In the genomic region with DNA sequence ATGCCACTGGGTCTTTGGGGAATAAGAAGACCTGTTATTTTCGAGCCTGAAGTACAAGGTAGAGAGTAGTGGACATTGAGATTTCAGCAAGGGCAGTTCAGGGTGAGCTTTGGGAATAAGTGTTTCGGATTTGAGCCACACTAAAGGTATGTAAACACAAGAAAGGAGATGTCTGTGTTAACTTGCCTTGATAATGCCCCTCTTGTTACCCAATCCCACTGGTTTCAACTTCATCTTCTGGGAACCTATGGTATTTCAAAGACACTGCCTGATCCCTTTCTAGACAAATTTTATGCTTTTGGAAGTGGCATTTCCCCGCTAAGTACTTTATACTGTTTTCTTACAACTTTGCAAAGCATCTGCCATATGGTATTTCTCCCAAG, we compare ENCODE assay signal across 14 cellular contexts.
DNase-seq lines count a peak whose midpoint lies in the region; ATAC-seq and TF ChIP-seq lines count a peak whose summit lies in the region.
"Had no signal": no experiment of that assay in that cellular context is flagged by ENCODE, and none has a peak within 500 bp of the region (broad histone marks: within the 10 kb centered on the region; RNA-seq: fewer than 3 reads in every experiment).

No MANE protein-coding gene starts in this region.

- H3K4me1 Mint-ChIP-seq in T-helper 1 cell treated with Interleukin-12 subunit alpha and Interleukin-12 subunit beta and Interleukin-4 antibody, amounts not matched to agents 30 μg/mL and 1 μg/mL, for 36 hours (ENCODE audit: low read depth), result peaks cover 12% of the 10 kb centered on the region
- H3K4me1 Mint-ChIP-seq in activated CD8-positive, alpha-beta memory T cell treated with anti-CD3 and anti-CD28 coated beads, Interleukin-2, amount 10 ng/mL, durations not matched to agents 7 days and 5 days, result peaks cover 8% of the 10 kb centered on the region

- H3K36me3 ChIP-seq in PC-3 (ENCODE audit: low read depth, low read length) (no peaks in the 10 kb centered on the region), esophagus muscularis mucosa (no peaks in the 10 kb centered on the region), sigmoid colon (no peaks in the 10 kb centered on the region)

- H3K9ac ChIP-seq in PC-3 (ENCODE audit: low read length), result peak overlapping the region; percentile 61

- peak overlapping the region; percentile 76 for H3K4me2 ChIP-seq in PC-3 (ENCODE audit: low read length)

- H2AFZ ChIP-seq in PC-3 (ENCODE audit: low read length), result 0 out of 2 replicates have a peak overlapping the region, but pooled peaks have one; percentile 9

- no TSS peak for BruUV-seq in PC-3 (replicated peaks; lab: Mats Ljungman, UMichigan)

- no peak for TF ChIP-seq POLR2A in esophagus muscularis mucosa (IDR thresholded peaks at IDR 0.05; ENCODE audit: low read depth)
- no peak for TF ChIP-seq POLR2A in sigmoid colon (IDR thresholded peaks at IDR 0.05)

- POLR2A ChIA-PET in PC-3 (lab: Charles Lee; ENCODE audit: unreplicated experiment), result no interaction called here

- no peaks in the 10 kb centered on the region for H3K9me3 ChIP-seq in PC-3 (ENCODE audit: low read length)
- no peaks in the 10 kb centered on the region for H3K9me3 ChIP-seq in esophagus muscularis mucosa
- H3K9me3 ChIP-seq in sigmoid colon, result no peaks in the 10 kb centered on the region
- H3K9me3 ChIP-seq: Caco-2 had no signal

- H3K4me3 ChIP-seq in PC-3 (ENCODE audit: low read length), result peak overlapping the region; percentile 24; the same call in 1 of the 2 replicates
- no peak overlapping the region for H3K4me3 ChIP-seq in esophagus muscularis mucosa
- H3K4me3 ChIP-seq in sigmoid colon, result no peak overlapping the region

- no peak overlapping the region for H3K4me3 Mint-ChIP-seq in T-helper 1 cell treated with Interleukin-12 subunit alpha and Interleukin-12 subunit beta and Interleukin-4 antibody, amounts not matched to agents 30 μg/mL and 1 μg/mL, for 36 hours
- no peak overlapping the region for H3K4me3 Mint-ChIP-seq in activated CD8-positive, alpha-beta memory T cell treated with anti-CD3 and anti-CD28 coated beads, Interleukin-2, amount 10 ng/mL, durations not matched to agents 7 days and 5 days
- H3K4me3 Mint-ChIP-seq: activated CD4-positive, alpha-beta memory T cell treated with anti-CD3 and anti-CD28 coated beads, Interleukin-2, amount 10 ng/mL, durations not matched to agents 7 days and 5 days; dendritic cell treated with granulocyte-macrophage colony-stimulating factor and Interleukin-4, amounts not matched to agents 40 ng/mL and 50 ng/mL, for 4 days had no signal

- no peaks in the 10 kb centered on the region for H3K9me2 ChIP-seq in PC-3 (replicated peaks; ENCODE audit: low read length)

- H3K27me3 ChIP-seq in PC-3 (ENCODE audit: low read length) (no peaks in the 10 kb centered on the region), esophagus muscularis mucosa (no peaks in the 10 kb centered on the region), sigmoid colon (no peaks in the 10 kb centered on the region)

- H3K27ac Mint-ChIP-seq in T-helper 1 cell treated with Interleukin-12 subunit alpha and Interleukin-12 subunit beta and Interleukin-4 antibody, amounts not matched to agents 30 μg/mL and 1 μg/mL, for 36 hours, result peak overlapping the region; percentile 31
- no peak overlapping the region for H3K27ac Mint-ChIP-seq in activated CD8-positive, alpha-beta memory T cell treated with anti-CD3 and anti-CD28 coated beads, Interleukin-2, amount 10 ng/mL, durations not matched to agents 7 days and 5 days
- H3K27ac Mint-ChIP-seq: activated CD4-positive, alpha-beta memory T cell treated with anti-CD3 and anti-CD28 coated beads, Interleukin-2, amount 10 ng/mL, durations not matched to agents 7 days and 5 days; dendritic cell treated with granulocyte-macrophage colony-stimulating factor and Interleukin-4, amounts not matched to agents 40 ng/mL and 50 ng/mL, for 4 days had no signal

- intact Hi-C loops in PC-3 (cut with micrococcal nuclease) (loop anchor here (1.0 kb wide), 1 partner anchor 17 kb away; no protein-coding TSS in a partner anchor), esophagus muscularis mucosa (cut with DNase I) (loop anchor here (5.0 kb wide), 1 partner anchor 88 kb away; no protein-coding TSS in a partner anchor), sigmoid colon (cut with DNase I) (loop anchor here (5.0 kb wide), 1 partner anchor 63 kb away; no protein-coding TSS in a partner anchor)

- DNase-seq in T-helper 1 cell, result no peak
- DNase-seq in PC-3, result no peak
- DNase-seq in esophagus muscularis mucosa (ENCODE audit: extremely low spot score), result no peak
- no peak for DNase-seq in sigmoid colon
- no peak for DNase-seq in activated effector memory CD4-positive, alpha-beta T cell treated with anti-CD3 and anti-CD28 coated beads, Interleukin-2, amount 50 U/mL, for 16 hours
- DNase-seq in activated CD8-positive, alpha-beta memory T cell treated with anti-CD3 and anti-CD28 coated beads, Interleukin-2, amount 10 ng/mL, durations not matched to agents 7 days and 5 days, result no peak
- DNase-seq: Caco-2, GDM1, Karpas-422, NCI-H146 had no signal

- H3K36me3 Mint-ChIP-seq in T-helper 1 cell treated with Interleukin-12 subunit alpha and Interleukin-12 subunit beta and Interleukin-4 antibody, amounts not matched to agents 30 μg/mL and 1 μg/mL, for 36 hours (ENCODE audit: low read depth), result no peaks in the 10 kb centered on the region
- no peaks in the 10 kb centered on the region for H3K36me3 Mint-ChIP-seq in activated CD8-positive, alpha-beta memory T cell treated with anti-CD3 and anti-CD28 coated beads, Interleukin-2, amount 10 ng/mL, durations not matched to agents 7 days and 5 days

- no peaks in the 10 kb centered on the region for H3K27me3 Mint-ChIP-seq in T-helper 1 cell treated with Interleukin-12 subunit alpha and Interleukin-12 subunit beta and Interleukin-4 antibody, amounts not matched to agents 30 μg/mL and 1 μg/mL, for 36 hours (ENCODE audit: low read depth)
- peaks cover 3% of the 10 kb centered on the region for H3K27me3 Mint-ChIP-seq in activated CD8-positive, alpha-beta memory T cell treated with anti-CD3 and anti-CD28 coated beads, Interleukin-2, amount 10 ng/mL, durations not matched to agents 7 days and 5 days
- H3K27me3 Mint-ChIP-seq: activated CD4-positive, alpha-beta memory T cell treated with anti-CD3 and anti-CD28 coated beads, Interleukin-2, amount 10 ng/mL, durations not matched to agents 7 days and 5 days; dendritic cell treated with granulocyte-macrophage colony-stimulating factor and Interleukin-4, amounts not matched to agents 40 ng/mL and 50 ng/mL, for 4 days had no signal

- peak overlapping the region; percentile 84 for H3K27ac ChIP-seq in PC-3 (ENCODE audit: low read length)
- peak overlapping the region; percentile 81 to 90 (median 85) for H3K27ac ChIP-seq in esophagus muscularis mucosa (replicated peaks in 1 of 4)
- peak overlapping the region; percentile 77 to 84 (median 81) for H3K27ac ChIP-seq in sigmoid colon

- no peaks in the 10 kb centered on the region for H3K9me3 Mint-ChIP-seq in T-helper 1 cell treated with Interleukin-12 subunit alpha and Interleukin-12 subunit beta and Interleukin-4 antibody, amounts not matched to agents 30 μg/mL and 1 μg/mL, for 36 hours
- H3K9me3 Mint-ChIP-seq in activated CD8-positive, alpha-beta memory T cell treated with anti-CD3 and anti-CD28 coated beads, Interleukin-2, amount 10 ng/mL, durations not matched to agents 7 days and 5 days (ENCODE audit: low read depth), result no peaks in the 10 kb centered on the region
- H3K9me3 Mint-ChIP-seq: activated CD4-positive, alpha-beta memory T cell treated with anti-CD3 and anti-CD28 coated beads, Interleukin-2, amount 10 ng/mL, durations not matched to agents 7 days and 5 days; dendritic cell treated with granulocyte-macrophage colony-stimulating factor and Interleukin-4, amounts not matched to agents 40 ng/mL and 50 ng/mL, for 4 days had no signal

- CTCF ChIA-PET in PC-3 (lab: Charles Lee), result no interaction called here
- CTCF ChIA-PET in activated CD8-positive, alpha-beta memory T cell treated with anti-CD3 and anti-CD28 coated beads, Interleukin-2, amount 10 ng/mL, durations not matched to agents 7 days and 5 days (lab: Charles Lee), result no interaction called here

- TF ChIP-seq EP300 in esophagus muscularis mucosa (IDR thresholded peaks at IDR 0.05), result no peak
- no peak for TF ChIP-seq EP300 in sigmoid colon (IDR thresholded peaks at IDR 0.05)

- ATAC-seq in PC-3 (no peak), HG02571 (IDR thresholded peaks at IDR 0.05; ENCODE audit: unreplicated experiment) (no peak)
- no peak for ATAC-seq in activated CD8-positive, alpha-beta memory T cell treated with anti-CD3 and anti-CD28 coated beads, Interleukin-2, amount 10 ng/mL, durations not matched to agents 7 days and 5 days

- no peak for TF ChIP-seq CTCF in PC-3 (conservative IDR thresholded peaks at IDR 0.05; ENCODE audit: low read depth, low read length)
- TF ChIP-seq CTCF in esophagus muscularis mucosa (IDR thresholded peaks at IDR 0.05), result no peak
- TF ChIP-seq CTCF in sigmoid colon (IDR thresholded peaks at IDR 0.05), result no peak

- H3K79me2 ChIP-seq in PC-3 (ENCODE audit: low read length), result no peaks in the 10 kb centered on the region

- H3K4me1 ChIP-seq in PC-3 (ENCODE audit: insufficient read depth, low read length), result peaks cover 32% of the 10 kb centered on the region
- H3K4me1 ChIP-seq in esophagus muscularis mucosa, result peaks cover 0 to 65% (median 44%) of the 10 kb centered on the region in 4 donors
- peaks cover 0 to 35% (median 24%) of the 10 kb centered on the region in 4 donors for H3K4me1 ChIP-seq in sigmoid colon
- H3K4me1 ChIP-seq: Caco-2 had no signal

- WGBS in esophagus muscularis mucosa, result 35% methylated on average over 3 of the region's 3 CpGs
- 66 to 74% methylated on average over 3 of the region's 3 CpGs for WGBS in sigmoid colon, 2 donors

- no peaks in the 10 kb centered on the region for H4K20me1 ChIP-seq in PC-3 (ENCODE audit: low read length)

- H3F3A ChIP-seq in PC-3 (ENCODE audit: low read length, unreplicated experiment), result no peaks in the 10 kb centered on the region
